Comparison of ENCODE assay signal across 18 cellular contexts in genomic region chr12:52060498-52061177, GRCh38. TPM values are rescaled to one million over a fixed set of nuclear protein-coding genes. Genes with fewer than 3 reads are reported as not detected.
DNase-seq lines count a peak whose midpoint lies in the region; ATAC-seq and TF ChIP-seq lines count a peak whose summit lies in the region.
"Had no signal": no experiment of that assay in that cellular context is flagged by ENCODE, and none has a peak within 500 bp of the region (broad histone marks: within the 10 kb centered on the region; RNA-seq: fewer than 3 reads in every experiment).

No MANE protein-coding gene starts in this region.

- no peak overlapping the region for H3K9ac ChIP-seq in mesenchymal stem cell (ENCODE audit: low read length)
- H3K9ac ChIP-seq: GM23248 had no signal

- H3K23ac ChIP-seq in mesenchymal stem cell (ENCODE audit: low read length in 2 of 2): no peak overlapping the region

- H3K4me3 ChIP-seq in body of pancreas (no peak overlapping the region), mesenchymal stem cell (ENCODE audit: insufficient read depth in 1 of 2, low read depth in 1 of 2, low read length in 2 of 2) (no peak overlapping the region), suprapubic skin (no peak overlapping the region), hepatocyte (no peak overlapping the region)
- H3K4me3 ChIP-seq: GM23248, ovary had no signal

- H3K9me2 ChIP-seq in hepatocyte (replicated peaks; ENCODE audit: insufficient read depth): no peaks in the 10 kb centered on the region

- no peaks in the 10 kb centered on the region for H3K79me1 ChIP-seq in mesenchymal stem cell (replicated peaks; ENCODE audit: low read length, poor library complexity, severe bottlenecking)

- H3K4me2 ChIP-seq in mesenchymal stem cell (ENCODE audit: low read length, poor library complexity, severe bottlenecking): no peak overlapping the region
- no peak overlapping the region for H3K4me2 ChIP-seq in hepatocyte

- H3K79me2 ChIP-seq in hepatocyte: no peaks in the 10 kb centered on the region

- no peak overlapping the region for H3K18ac ChIP-seq in mesenchymal stem cell (ENCODE audit: low read depth in 1 of 2, low read length in 2 of 2)

- intact Hi-C loops in left cardiac atrium (cut with DNase I): no loop called here
- intact Hi-C loops in Right ventricle myocardium superior (cut with DNase I): no loop called here
- intact Hi-C loops in body of pancreas (cut with DNase I): no loop called here

- peak; percentile 72 for DNase-seq in left cardiac atrium
- no peak for DNase-seq in Right ventricle myocardium superior
- peak in 1 of 4 donors; percentile 13 for DNase-seq in body of pancreas
- DNase-seq in mesenchymal stem cell: peak; percentile 77
- DNase-seq in suprapubic skin (ENCODE audit: low spot score in 2 of 2): peak in 1 of 2 donors; percentile 70
- DNase-seq in NCI-H2227 (lab: John Stamatoyannopoulos, UW; ENCODE audit: unreplicated experiment): no peak
- no peak for DNase-seq in hepatocyte (ENCODE audit: low spot score)
- DNase-seq: activated naive CD4-positive, alpha-beta T cell treated with anti-CD3 and anti-CD28 coated beads, Interleukin-2, amount 50 U/mL, for 16 hours; cortex of kidney; foreskin fibroblast; naive B cell; NCI-H748 treated with DMSO at 0.1 percent for 48 hours; SHP77; stimulated activated CD4-positive, alpha-beta T cell treated with anti-CD3 and anti-CD28 coated beads, Interleukin-2, amount 100 ng/mL, for 24 hours had no signal

- H3K36me3 ChIP-seq in body of pancreas (replicated peaks in 1 of 2; ENCODE audit: insufficient read depth in 1 of 2, low read depth in 2 of 2): no peaks in the 10 kb centered on the region
- peaks cover 0 to 16% of the 10 kb centered on the region in 2 experiments for H3K36me3 ChIP-seq in mesenchymal stem cell (ENCODE audit: control insufficient read depth in 1 of 2, insufficient read depth in 2 of 2, low read depth in 1 of 2, low read length in 2 of 2)
- H3K36me3 ChIP-seq in suprapubic skin: peaks cover 30% of the 10 kb centered on the region
- no peaks in the 10 kb centered on the region for H3K36me3 ChIP-seq in hepatocyte (replicated peaks; ENCODE audit: insufficient read depth, low read depth)
- H3K36me3 ChIP-seq: ovary had no signal

- no peak overlapping the region for H2BK12ac ChIP-seq in mesenchymal stem cell (ENCODE audit: low read length in 2 of 2)

- no peak for TF ChIP-seq CTCF in body of pancreas (IDR thresholded peaks at IDR 0.05)
- TF ChIP-seq CTCF in suprapubic skin (IDR thresholded peaks at IDR 0.05): no peak
- TF ChIP-seq CTCF in hepatocyte (IDR thresholded peaks at IDR 0.05; ENCODE audit: poor library complexity): no peak

- H4K91ac ChIP-seq in mesenchymal stem cell (ENCODE audit: low read length): peak overlapping the region; percentile 34

- no peaks in the 10 kb centered on the region for H3K27me3 ChIP-seq in body of pancreas
- H3K27me3 ChIP-seq in mesenchymal stem cell (ENCODE audit: control insufficient read depth in 1 of 2, insufficient read depth in 1 of 2, low read length in 2 of 2): no peaks in the 10 kb centered on the region
- no peaks in the 10 kb centered on the region for H3K27me3 ChIP-seq in suprapubic skin
- no peaks in the 10 kb centered on the region for H3K27me3 ChIP-seq in hepatocyte
- H3K27me3 ChIP-seq: ovary had no signal

- H2AFZ ChIP-seq in mesenchymal stem cell (ENCODE audit: low read depth, low read length) (no peak overlapping the region), hepatocyte (no peak overlapping the region)
- H2AFZ ChIP-seq: GM23248 had no signal

- ATAC-seq in left cardiac atrium: peak in 1 of 2 donors; percentile 3
- ATAC-seq in Right ventricle myocardium superior (ENCODE audit: poor library complexity): no peak
- ATAC-seq in body of pancreas: peak; percentile 1
- no peak for ATAC-seq in GM21381 (IDR thresholded peaks at IDR 0.05; ENCODE audit: unreplicated experiment)

- no peak overlapping the region for H2BK15ac ChIP-seq in mesenchymal stem cell (ENCODE audit: low read depth, poor library complexity, severe bottlenecking)

- H3K27ac ChIP-seq in body of pancreas (peak overlapping the region in 1 of 4 donors; percentile 13), mesenchymal stem cell (ENCODE audit: low read length, poor library complexity, severe bottlenecking) (no peak overlapping the region), suprapubic skin (peak overlapping the region; percentile 44), hepatocyte (no peak overlapping the region)
- H3K27ac ChIP-seq: GM23248, ovary had no signal

- TF ChIP-seq EP300 in suprapubic skin (IDR thresholded peaks at IDR 0.05): no peak

- 74 to 83% methylated on average over 7 to 14 of the region's 14 CpGs for WGBS in body of pancreas, 2 donors
- 91% methylated on average over 8 of the region's 14 CpGs for WGBS in mesenchymal stem cell
- 87% methylated on average over 13 of the region's 14 CpGs for WGBS in suprapubic skin
- WGBS in hepatocyte (ENCODE audit: low lambda C conversion rate, missing lambda C conversion rate): 88% methylated on average over 14 of the region's 14 CpGs

- H3K9me3 ChIP-seq in body of pancreas (no peaks in the 10 kb centered on the region), mesenchymal stem cell (ENCODE audit: control insufficient read depth, low read length) (no peaks in the 10 kb centered on the region), suprapubic skin (no peaks in the 10 kb centered on the region), hepatocyte (ENCODE audit: low read depth) (no peaks in the 10 kb centered on the region)
- H3K9me3 ChIP-seq: ovary had no signal

- H3K14ac ChIP-seq in mesenchymal stem cell (ENCODE audit: low read length in 2 of 2): no peak overlapping the region

- H3K4ac ChIP-seq in mesenchymal stem cell (ENCODE audit: low read depth in 1 of 2, low read length in 2 of 2): no peak overlapping the region

- H2BK120ac ChIP-seq in mesenchymal stem cell (ENCODE audit: low read depth, low read length): no peak overlapping the region

- H2BK5ac ChIP-seq in mesenchymal stem cell (ENCODE audit: low read depth, low read length, poor library complexity, severe bottlenecking): no peak overlapping the region

- H2AK5ac ChIP-seq in mesenchymal stem cell (ENCODE audit: low read length, severe bottlenecking): no peak overlapping the region

- no peaks in the 10 kb centered on the region for H4K20me1 ChIP-seq in hepatocyte (ENCODE audit: insufficient read depth, poor library complexity, severe bottlenecking)

- H3K4me1 ChIP-seq in body of pancreas: peaks cover 27% of the 10 kb centered on the region
- H3K4me1 ChIP-seq in mesenchymal stem cell (ENCODE audit: control insufficient read depth, insufficient read depth, low read depth, low read length): peaks cover 4% of the 10 kb centered on the region
- H3K4me1 ChIP-seq in suprapubic skin: peaks cover 21% of the 10 kb centered on the region
- no peaks in the 10 kb centered on the region for H3K4me1 ChIP-seq in hepatocyte (ENCODE audit: insufficient read depth)

- H4K8ac ChIP-seq in mesenchymal stem cell (ENCODE audit: low read length): peak overlapping the region; percentile 32

- no peak for TF ChIP-seq POLR2A in body of pancreas (IDR thresholded peaks at IDR 0.05)
- no peak for TF ChIP-seq POLR2A in suprapubic skin (IDR thresholded peaks at IDR 0.05)

RNA-seq across cellular contexts. Expression of gene ATG101, which starts 9.1 kb away (rescaled TPM):
- total RNA-seq in left cardiac atrium (10 to 100 TPM; 25.2 to 28.7 TPM), Right ventricle myocardium superior (23.5 TPM), body of pancreas (10 to 100 TPM; 25.7 to 25.9 TPM), suprapubic skin (10 to 100 TPM; 39.5 to 76.1 (median 56.5) TPM), hepatocyte (55.9 and 61.6 TPM in 2 replicates)
- polyA plus RNA-seq in mesenchymal stem cell (2013, experiment 1 of 2): 38.1 TPM
- 37.4 TPM for polyA plus RNA-seq in mesenchymal stem cell (2013, experiment 2 of 2)
- 52.0 and 57.7 TPM in 2 replicates for polyA plus RNA-seq in hepatocyte

RNA-seq across cellular contexts. Expression of gene NR4A1, which starts 9.4 kb away (rescaled TPM):
- total RNA-seq in left cardiac atrium (100 to 1,000 TPM in 1 of 2 donors, 10 to 100 TPM in 1; 85.6 to 172 TPM), Right ventricle myocardium superior (46.1 TPM), body of pancreas (100 to 1,000 TPM in 1 of 2 donors, 10 to 100 TPM in 1; 36.6 to 253 TPM), suprapubic skin (100 to 1,000 TPM; 141 to 775 (median 422) TPM), hepatocyte (39.2 and 59.2 TPM in 2 replicates)
- polyA plus RNA-seq in mesenchymal stem cell (2013, experiment 1 of 2): 59.6 TPM
- 43.8 TPM for polyA plus RNA-seq in mesenchymal stem cell (2013, experiment 2 of 2)
- polyA plus RNA-seq in hepatocyte: 131 and 165 TPM in 2 replicates

RNA-seq across cellular contexts. Expression of gene SMIM41, which starts 18.9 kb away (rescaled TPM):
- total RNA-seq in left cardiac atrium: under 1 TPM in 1 of 2 donors, not detected in 1; 0.27 TPM
- 0.35 TPM for total RNA-seq in Right ventricle myocardium superior
- under 1 TPM; 0.26 to 0.66 TPM for total RNA-seq in body of pancreas
- polyA plus RNA-seq in mesenchymal stem cell (2013, experiment 1 of 2): 3.3 TPM
- 3.5 TPM for polyA plus RNA-seq in mesenchymal stem cell (2013, experiment 2 of 2)
- total RNA-seq in suprapubic skin: under 1 TPM in 2 of 4 donors, not detected in 2; 0.51 to 0.57 TPM
- not detected in 2 replicates for total RNA-seq in hepatocyte
- polyA plus RNA-seq in hepatocyte: 0.15 TPM in 1 of 2 replicates, not detected in the other
- total RNA-seq: GM23248 had no signal
- polyA plus RNA-seq: GM23248, keratinocyte had no signal

RNA-seq across cellular contexts. Expression of gene TAMALIN, which starts 53.9 kb away (rescaled TPM):
- total RNA-seq in left cardiac atrium (10 to 100 TPM; 25.3 to 44.0 TPM), Right ventricle myocardium superior (19.8 TPM), body of pancreas (10 to 100 TPM in 1 of 2 donors, 1 to 10 TPM in 1; 7.0 to 19.4 TPM), suprapubic skin (10 to 100 TPM; 11.5 to 14.5 (median 12.5) TPM), hepatocyte (4.0 and 8.0 TPM in 2 replicates)
- polyA plus RNA-seq in mesenchymal stem cell (2013, experiment 1 of 2): 17.3 TPM
- polyA plus RNA-seq in mesenchymal stem cell (2013, experiment 2 of 2): 17.8 TPM
- 9.9 and 17.0 TPM in 2 replicates for polyA plus RNA-seq in hepatocyte
- polyA plus RNA-seq: GM23248 had no signal

Comparison
In these comparisons a context has a peak if more than half of its experiments do, and no peak if none do; other contexts are left out.
1. DNase-seq: peak in left cardiac atrium (single experiment) and mesenchymal stem cell (single experiment); none in Right ventricle myocardium superior (single experiment), NCI-H2227 (single experiment) and hepatocyte (single experiment).